20 cellular contexts compared by ENCODE assay signal in genomic region chr6:112579601-112580000, GRCh38.
DNase-seq lines count a peak whose midpoint lies in the region; ATAC-seq, FAIRE-seq and TF ChIP-seq lines count a peak whose summit lies in the region.
"Had no signal": no experiment of that assay in that cellular context is flagged by ENCODE, and none has a peak within 500 bp of the region (broad histone marks: within the 10 kb centered on the region; RNA-seq: fewer than 3 reads in every experiment).

No MANE protein-coding gene starts in this region.

- H3K4me2 ChIP-seq in SK-N-SH = no peak overlapping the region

- no peak overlapping the region for H3K9ac ChIP-seq in SK-N-SH

- POLR2A ChIA-PET in SK-N-SH (lab: Yijun Ruan, JAX) = no interaction called here
- POLR2A ChIA-PET in activated CD8-positive, alpha-beta T cell treated with anti-CD3 and anti-CD28 coated beads for 36 hours (lab: Charles Lee) = no interaction called here

- H3K4me3 ChIP-seq in SK-N-SH (ENCODE audit: low read depth in 2 of 2, low read length in 1 of 2) = no peak overlapping the region
- no peak overlapping the region for H3K4me3 ChIP-seq in bronchial epithelial cell (ENCODE audit: low read depth, low read length)
- no peak overlapping the region for H3K4me3 ChIP-seq in WERI-Rb-1 (ENCODE audit: low read depth, low read length)
- H3K4me3 ChIP-seq: MG63 had no signal

- H3K9me3 ChIP-seq in SK-N-SH (no peaks in the 10 kb centered on the region), WERI-Rb-1 (ENCODE audit: severe bottlenecking) (no peaks in the 10 kb centered on the region)
- H3K9me3 ChIP-seq: MG63 had no signal

- H3K27me3 Mint-ChIP-seq in activated CD8-positive, alpha-beta T cell treated with anti-CD3 and anti-CD28 coated beads for 36 hours = no peaks in the 10 kb centered on the region
- no peaks in the 10 kb centered on the region for H3K27me3 Mint-ChIP-seq in HFFc6 (ENCODE audit: insufficient read depth)
- H3K27me3 Mint-ChIP-seq: IgD-negative memory B cell had no signal

- H3K27me3 ChIP-seq in SK-N-SH (ENCODE audit: insufficient read depth) (no peaks in the 10 kb centered on the region), bronchial epithelial cell (ENCODE audit: control insufficient read depth, insufficient read depth, low read length) (no peaks in the 10 kb centered on the region), WERI-Rb-1 (ENCODE audit: insufficient read depth, low read depth, severe bottlenecking) (no peaks in the 10 kb centered on the region)
- H3K27me3 ChIP-seq: MG63 had no signal

- no peaks in the 10 kb centered on the region for H4K20me1 ChIP-seq in SK-N-SH (ENCODE audit: insufficient read depth)

- H3K9me3 Mint-ChIP-seq in activated CD8-positive, alpha-beta T cell treated with anti-CD3 and anti-CD28 coated beads for 36 hours = no peaks in the 10 kb centered on the region
- H3K9me3 Mint-ChIP-seq in HFFc6 = no peaks in the 10 kb centered on the region
- H3K9me3 Mint-ChIP-seq: CD4-positive, alpha-beta memory T cell had no signal

- H2AFZ ChIP-seq in SK-N-SH (ENCODE audit: low read depth) = no peak overlapping the region

- no peak for TF ChIP-seq RAD21 in SK-N-SH (IDR thresholded peaks at IDR 0.05; ENCODE audit: low read length)

- ATAC-seq in SK-N-SH treated with all-trans-retinoic acid at 6 μM for 48 hours = no peak
- ATAC-seq in activated CD8-positive, alpha-beta T cell treated with anti-CD3 and anti-CD28 coated beads for 36 hours = no peak
- ATAC-seq: Right ventricle myocardium inferior had no signal

- CTCF ChIA-PET in SK-N-SH (lab: Yijun Ruan, JAX) = no interaction called here
- CTCF ChIA-PET in activated CD8-positive, alpha-beta T cell treated with anti-CD3 and anti-CD28 coated beads for 36 hours (lab: Charles Lee) = no interaction called here

- no peaks in the 10 kb centered on the region for H3K36me3 ChIP-seq in SK-N-SH (replicated peaks in 1 of 2; ENCODE audit: control insufficient read depth in 1 of 2, insufficient read depth in 2 of 2, low read length in 1 of 2)
- no peaks in the 10 kb centered on the region for H3K36me3 ChIP-seq in bronchial epithelial cell (ENCODE audit: control insufficient read depth, insufficient read depth, low read length)
- H3K36me3 ChIP-seq in WERI-Rb-1 = no peaks in the 10 kb centered on the region
- H3K36me3 ChIP-seq: MG63 had no signal

- no peaks in the 10 kb centered on the region for H3K9me2 ChIP-seq in SK-N-SH

- DNase-seq in SK-N-SH (no peak), bronchial epithelial cell (ENCODE audit: low read depth) (peak; percentile 21), inferior parietal cortex (ENCODE audit: extremely low spot score) (peak; percentile 49), WERI-Rb-1 (no peak), HFFc6 (no peak)
- DNase-seq in activated CD8-positive, alpha-beta T cell treated with anti-CD3 and anti-CD28 coated beads for 36 hours = no peak
- DNase-seq: CD4-positive, alpha-beta memory T cell; Karpas-422; MG63; NCI-H1048; NCI-H146; NCI-H2029 treated with DMSO at 0.1 percent for 48 hours; NCI-H446 treated with DMSO at 0.1 percent for 48 hours; NCI-H69 had no signal

- H3F3A ChIP-seq in SK-N-SH (replicated peaks; ENCODE audit: insufficient read depth) = peaks cover 3% of the 10 kb centered on the region

- WGBS in SK-N-SH (ENCODE audit: low lambda C conversion rate) = 40% methylated on average over 1 of the region's 1 CpG

- intact Hi-C loops in activated CD8-positive, alpha-beta T cell treated with anti-CD3 and anti-CD28 coated beads for 36 hours (cut with micrococcal nuclease) = no loop called here

- no peaks in the 10 kb centered on the region for H3K79me2 ChIP-seq in SK-N-SH (ENCODE audit: insufficient read depth)

- no peaks in the 10 kb centered on the region for H3K36me3 Mint-ChIP-seq in activated CD8-positive, alpha-beta T cell treated with anti-CD3 and anti-CD28 coated beads for 36 hours (ENCODE audit: low read depth)
- H3K36me3 Mint-ChIP-seq in HFFc6 (ENCODE audit: low read depth) = no peaks in the 10 kb centered on the region
- H3K36me3 Mint-ChIP-seq: CD4-positive, alpha-beta memory T cell; IgD-negative memory B cell had no signal

- FAIRE-seq in bronchial epithelial cell (lab: Jason Lieb, UNC) = no peak
- FAIRE-seq: H1, HTR-8/SVneo had no signal

- H3K4me1 Mint-ChIP-seq in activated CD8-positive, alpha-beta T cell treated with anti-CD3 and anti-CD28 coated beads for 36 hours (ENCODE audit: low read depth) = no peaks in the 10 kb centered on the region
- peaks cover 5% of the 10 kb centered on the region; the same call in 1 of the 2 replicates for H3K4me1 Mint-ChIP-seq in HFFc6 (ENCODE audit: low read depth)
- H3K4me1 Mint-ChIP-seq: CD4-positive, alpha-beta memory T cell; IgD-negative memory B cell had no signal

- TF ChIP-seq CTCF in SK-N-SH (IDR thresholded peaks at IDR 0.05) = no peak
- TF ChIP-seq CTCF in bronchial epithelial cell (IDR thresholded peaks at IDR 0.05; ENCODE audit: insufficient read depth, low read length, severe bottlenecking) = no peak
- no peak for TF ChIP-seq CTCF in activated CD8-positive, alpha-beta T cell treated with anti-CD3 and anti-CD28 coated beads for 36 hours (IDR thresholded peaks at IDR 0.05)
- TF ChIP-seq CTCF in WERI-Rb-1 (IDR thresholded peaks at IDR 0.05; ENCODE audit: low read depth, low read length) = no peak
- no peak for TF ChIP-seq CTCF in HFFc6 (IDR thresholded peaks at IDR 0.05)

- H3K4me3 Mint-ChIP-seq in activated CD8-positive, alpha-beta T cell treated with anti-CD3 and anti-CD28 coated beads for 36 hours = no peak overlapping the region
- no peak overlapping the region for H3K4me3 Mint-ChIP-seq in HFFc6
- H3K4me3 Mint-ChIP-seq: CD4-positive, alpha-beta memory T cell; IgD-negative memory B cell had no signal

- TF ChIP-seq EP300 in SK-N-SH (IDR thresholded peaks at IDR 0.05; ENCODE audit: borderline replicate concordance in 1 of 2, low read depth in 1 of 2, low read length in 1 of 2) = no peak

- H3K4me1 ChIP-seq in SK-N-SH (ENCODE audit: control insufficient read depth in 1 of 2, insufficient read depth in 2 of 2, low read depth in 1 of 2, low read length in 1 of 2) = peaks cover 0 to 3% of the 10 kb centered on the region in 2 experiments; a peak in 1 of 4 replicates

- H3K27ac ChIP-seq in SK-N-SH (ENCODE audit: low read depth in 2 of 2, low read length in 1 of 2) (no peak overlapping the region), WERI-Rb-1 (no peak overlapping the region)
- H3K27ac ChIP-seq: HL-60 had no signal

- no peak overlapping the region for H3K27ac Mint-ChIP-seq in activated CD8-positive, alpha-beta T cell treated with anti-CD3 and anti-CD28 coated beads for 36 hours
- no peak overlapping the region for H3K27ac Mint-ChIP-seq in HFFc6
- H3K27ac Mint-ChIP-seq: CD4-positive, alpha-beta memory T cell; IgD-negative memory B cell had no signal

TF ChIP-seq in SK-N-SH, 30 proteins besides CTCF, POLR2A, EP300 and RAD21:
- TF ChIP-seq MXI1 (IDR thresholded peaks at IDR 0.05; ENCODE audit: low read depth, low read length) = no peak
- TF ChIP-seq TEAD4 (IDR thresholded peaks at IDR 0.05; ENCODE audit: borderline replicate concordance, insufficient read depth) = no peak
- TF ChIP-seq PBX3 (IDR thresholded peaks at IDR 0.05) = no peak
- peak; percentile 4; the same call in 1 of the 2 replicates for TF ChIP-seq JUND (IDR thresholded peaks at IDR 0.05)
- TF ChIP-seq FOXJ3 (CRISPR knock-in tag; IDR thresholded peaks at IDR 0.05) = no peak

TF ChIP-seq in SK-N-SH treated with all-trans-retinoic acid at 6 μM for 48 hours, 23 proteins besides CTCF, POLR2A, EP300 and RAD21:
- TF ChIP-seq CREB5 (CRISPR knock-in tag; IDR thresholded peaks at IDR 0.05; ENCODE audit: low read depth) (no peak), ARNTL (CRISPR knock-in tag; IDR thresholded peaks at IDR 0.05; ENCODE audit: borderline replicate concordance, low read depth) (no peak), ZFP3 (CRISPR knock-in tag; IDR thresholded peaks at IDR 0.05) (no peak)

Comparison
In these comparisons a context has a peak if more than half of its experiments do, and no peak if none do; other contexts are left out.
1. DNase-seq: peak in bronchial epithelial cell (single experiment) and inferior parietal cortex (single experiment); none in SK-N-SH (single experiment), activated CD8-positive, alpha-beta T cell treated with anti-CD3 and anti-CD28 coated beads for 36 hours (single experiment), WERI-Rb-1 (single experiment) and HFFc6 (single experiment).